14 cellular contexts compared by ENCODE assay signal in genomic region chr18:35592298-35592697, GRCh38. TPM values are rescaled to one million over a fixed set of nuclear protein-coding genes. Genes with fewer than 3 reads are reported as not detected.
DNase-seq lines count a peak whose midpoint lies in the region; ATAC-seq, FAIRE-seq and TF ChIP-seq lines count a peak whose summit lies in the region.
"Had no signal": no experiment of that assay in that cellular context is flagged by ENCODE, and none has a peak within 500 bp of the region (broad histone marks: within the 10 kb centered on the region; RNA-seq: fewer than 3 reads in every experiment).

No MANE protein-coding gene starts in this region.

- H3K27ac ChIP-seq in WERI-Rb-1, result no peak overlapping the region
- no peak overlapping the region for H3K27ac ChIP-seq in foreskin keratinocyte
- H3K27ac ChIP-seq: KMS-11, upper lobe of left lung had no signal

- H3K27me3 ChIP-seq in WERI-Rb-1 (ENCODE audit: insufficient read depth, low read depth, severe bottlenecking), result no peaks in the 10 kb centered on the region
- no peaks in the 10 kb centered on the region for H3K27me3 ChIP-seq in foreskin keratinocyte
- H3K27me3 ChIP-seq: upper lobe of left lung had no signal

- no peaks in the 10 kb centered on the region for H3K36me3 ChIP-seq in WERI-Rb-1
- H3K36me3 ChIP-seq: upper lobe of left lung had no signal

- no peak for TF ChIP-seq CTCF in WERI-Rb-1 (IDR thresholded peaks at IDR 0.05; ENCODE audit: low read depth, low read length)
- TF ChIP-seq CTCF in foreskin keratinocyte (conservative IDR thresholded peaks at IDR 0.05), result no peak

- no peaks in the 10 kb centered on the region for H3K4me1 ChIP-seq in foreskin keratinocyte

- H3K9me3 ChIP-seq in WERI-Rb-1 (ENCODE audit: severe bottlenecking), result no peaks in the 10 kb centered on the region
- H3K9me3 ChIP-seq: upper lobe of left lung had no signal

- peak; percentile 91 for FAIRE-seq in GM18507 (lab: Jason Lieb, UNC)

- no peak overlapping the region for H3K4me3 ChIP-seq in WERI-Rb-1 (ENCODE audit: low read depth, low read length)
- H3K4me3 ChIP-seq: upper lobe of left lung had no signal

- DNase-seq in GM18507 (ENCODE audit: extremely low spot score, insufficient read length, low read depth) (peak; percentile 26), SIG-M5 treated with dmso at 0.1 percent for 504 hours (lab: John Stamatoyannopoulos, UW; ENCODE audit: unreplicated experiment) (peak; percentile 82), WERI-Rb-1 (no peak), superior temporal gyrus (ENCODE audit: extremely low spot score) (no peak), foreskin keratinocyte (no peak), foreskin melanocyte (no peak)
- DNase-seq: activated effector memory CD4-positive, alpha-beta T cell treated with anti-CD3 and anti-CD28 coated beads, Interleukin-2, amount 50 U/mL, for 16 hours; left cardiac atrium; stimulated activated CD4-positive, alpha-beta T cell treated with anti-CD3 and anti-CD28 coated beads, Interleukin-12 subunit alpha, Interleukin-12 subunit beta, amount 100 ng/mL, for 4 hours; upper lobe of left lung had no signal

- ATAC-seq in GM21367 (IDR thresholded peaks at IDR 0.05; ENCODE audit: unreplicated experiment), result peak; percentile 94
- ATAC-seq in HG03108 (IDR thresholded peaks at IDR 0.05; ENCODE audit: unreplicated experiment), result peak; percentile 96
- ATAC-seq in foreskin keratinocyte, result no peak
- ATAC-seq: left cardiac atrium, SK-N-SH treated with all-trans-retinoic acid at 6 μM for 48 hours had no signal

RNA-seq across cellular contexts. Expression of gene GALNT1, which starts 10.8 kb away (rescaled TPM):
- 60.0 and 60.7 TPM in 2 replicates for total RNA-seq in foreskin keratinocyte
- polyA plus RNA-seq in foreskin keratinocyte, result 18.9 and 23.7 TPM in 2 replicates

Comparison
In these comparisons a context has a peak if more than half of its experiments do, and no peak if none do; other contexts are left out.
1. DNase-seq: peak in GM18507 (single experiment) and SIG-M5 treated with dmso at 0.1 percent for 504 hours (single experiment); none in WERI-Rb-1 (single experiment), superior temporal gyrus (single experiment), foreskin keratinocyte (0 of 2) and foreskin melanocyte (single experiment).